In the genomic region with DNA sequence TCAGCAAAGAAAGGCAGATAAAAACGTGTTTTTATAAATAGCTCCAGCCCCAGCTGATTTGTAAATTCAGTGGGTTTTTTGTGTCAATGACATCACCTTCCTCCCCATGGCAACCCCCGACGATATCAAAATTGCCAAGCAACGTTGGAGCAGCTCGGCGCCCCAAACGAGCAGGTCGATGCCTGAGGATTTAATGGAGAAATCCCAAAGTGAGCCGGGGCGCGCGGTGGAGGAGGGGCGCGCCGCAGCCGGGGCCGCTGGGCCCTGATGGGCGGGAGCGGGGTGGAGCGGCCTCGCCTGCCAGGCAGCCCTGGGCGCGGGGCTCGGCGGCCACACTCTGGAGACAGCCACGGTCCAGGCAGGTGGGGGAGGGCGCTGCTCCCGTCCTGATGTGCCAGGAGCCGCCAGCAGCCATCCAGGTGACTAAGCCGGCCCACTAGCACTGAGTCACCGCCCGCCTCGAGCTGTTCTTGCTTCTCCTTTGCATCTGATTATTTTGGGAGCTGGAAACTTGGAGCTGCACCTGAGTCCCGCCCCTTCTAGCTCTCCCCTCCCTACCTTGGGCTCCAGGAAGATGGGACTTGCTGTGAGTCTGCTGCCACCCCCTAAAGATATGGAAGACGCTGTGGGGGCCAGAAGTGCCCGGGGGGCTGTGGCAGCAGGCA, we compare ENCODE assay signal across 8 cellular contexts. TPM values are rescaled to one million over a fixed set of nuclear protein-coding genes. Genes with fewer than 3 reads are reported as not detected.
A peak's percentile ranks its signal among the peaks of the same experiment; 100 is the strongest.
DNase-seq lines count a peak whose midpoint lies in the region; TF ChIP-seq lines count a peak whose summit lies in the region.

PAK6 (plus strand) TSS at position 137 of the 665 bp plus-strand sequence. CDS start 25,723 bp downstream, outside the sequence.

- peak; percentile 45 for DNase-seq in CD1c-positive myeloid dendritic cell (ENCODE audit: extremely low spot score)
- DNase-seq in HPDE6-E6E7 (ENCODE audit: extremely low spot score): peak; percentile 92
- peak; percentile 92 for DNase-seq in SK-N-SH
- peak; percentile 51 for DNase-seq in colonic mucosa
- DNase-seq in lower leg skin (ENCODE audit: low spot score in 2 of 2): peak; percentile 81 to 93
- peak; percentile 32 to 38 for DNase-seq in stimulated activated CD4-positive, alpha-beta T cell treated with anti-CD3 and anti-CD28 coated beads, Interleukin-4, amount 100 ng/mL, for 4 hours
- no peak for DNase-seq in DMS114 treated with DMSO at 0.1 percent for 48 hours (lab: John Stamatoyannopoulos, UW; ENCODE audit: unreplicated experiment)
- no peak for DNase-seq in DMS153 treated with DMSO at 0.1 percent for 48 hours (lab: John Stamatoyannopoulos, UW; ENCODE audit: unreplicated experiment)

- no peak within 1 kb of the TSS for H3K27ac ChIP-seq in SK-N-SH (ENCODE audit: low read depth in 2 of 2, low read length in 1 of 2)
- H3K27ac ChIP-seq in colonic mucosa: no peak within 1 kb of the TSS

- H3K9me3 ChIP-seq in SK-N-SH (no peaks in the 10 kb centered on the region), colonic mucosa (no peaks in the 10 kb centered on the region)

- H2AFZ ChIP-seq in SK-N-SH (ENCODE audit: low read depth): 0 out of 2 replicates have a peak within 1 kb of the TSS, but pooled peaks have one; percentile 38

- POLR2A ChIA-PET in SK-N-SH (lab: Yijun Ruan, JAX): interaction anchor here (0.6 to 1.8 kb wide), 4 partner anchors 8 to 167 kb away, joined by 3 to 5 read pairs (median 4); no protein-coding TSS in a partner anchor

- no peaks in the 10 kb centered on the region for H3K36me3 ChIP-seq in SK-N-SH (replicated peaks in 1 of 2; ENCODE audit: control insufficient read depth in 1 of 2, insufficient read depth in 2 of 2, low read length in 1 of 2)
- no peaks in the 10 kb centered on the region for H3K36me3 ChIP-seq in colonic mucosa

- no peaks in the 10 kb centered on the region for H3K9me2 ChIP-seq in SK-N-SH

- peaks cover 5% of the 10 kb centered on the region; the same call in 1 of the 2 replicates for H4K20me1 ChIP-seq in SK-N-SH (ENCODE audit: insufficient read depth)

- TF ChIP-seq POLR2A in lower leg skin (IDR thresholded peaks at IDR 0.05): no peak

- WGBS in SK-N-SH (ENCODE audit: low lambda C conversion rate): 13% methylated on average over 11 of the region's 36 CpGs
- 3 to 4% methylated on average over 29 to 35 of the region's 36 CpGs for WGBS in lower leg skin, 2 donors

- no peak for TF ChIP-seq CTCF in SK-N-SH (IDR thresholded peaks at IDR 0.05)
- TF ChIP-seq CTCF in colonic mucosa (IDR thresholded peaks at IDR 0.05): no peak
- no peak for TF ChIP-seq CTCF in lower leg skin (IDR thresholded peaks at IDR 0.05)

- H3K4me1 ChIP-seq in SK-N-SH (ENCODE audit: control insufficient read depth in 1 of 2, insufficient read depth in 2 of 2, low read depth in 1 of 2, low read length in 1 of 2) (peaks cover 5 to 24% of the 10 kb centered on the region in 2 experiments; a peak in 2 of 4 replicates), colonic mucosa (no peaks in the 10 kb centered on the region)

- peaks cover 5% of the 10 kb centered on the region; the same call in 1 of the 2 replicates for H3K27me3 ChIP-seq in SK-N-SH (ENCODE audit: insufficient read depth)
- H3K27me3 ChIP-seq in colonic mucosa: peaks cover 6% of the 10 kb centered on the region

- peaks cover 4% of the 10 kb centered on the region for H3F3A ChIP-seq in SK-N-SH (replicated peaks; ENCODE audit: insufficient read depth)

- CTCF ChIA-PET in SK-N-SH (lab: Yijun Ruan, JAX): interaction anchor here (0.9 to 34.5 kb wide), 14 partner anchors 9 to 553 kb away, joined by 3 to 720 read pairs (median 4); partner anchors contain the start of gene PLCB2

- H3K9ac ChIP-seq in SK-N-SH: 0 out of 2 replicates have a peak within 1 kb of the TSS, but pooled peaks have one; percentile 25
- peak within 1 kb of the TSS in 1 of 2 donors; percentile 24 for H3K9ac ChIP-seq in colonic mucosa (ENCODE audit: low read depth in 2 of 2, low read length in 2 of 2)

- no peaks in the 10 kb centered on the region for H3K79me2 ChIP-seq in SK-N-SH (ENCODE audit: insufficient read depth)

- TF ChIP-seq EP300 in SK-N-SH (IDR thresholded peaks at IDR 0.05; ENCODE audit: borderline replicate concordance in 1 of 2, low read depth in 1 of 2, low read length in 1 of 2): no peak

- intact Hi-C loops in colonic mucosa (cut with DNase I): no loop called here
- intact Hi-C loops in lower leg skin (cut with DNase I; ENCODE audit: low total_unique reads): no loop called here

- peak within 1 kb of the TSS; percentile 40 to 56 for H3K4me3 ChIP-seq in SK-N-SH (ENCODE audit: low read depth in 2 of 2, low read length in 1 of 2)
- H3K4me3 ChIP-seq in colonic mucosa: peak within 1 kb of the TSS; percentile 26
- peak within 1 kb of the TSS; percentile 21 for H3K4me3 ChIP-seq in lower leg skin (ENCODE audit: low read depth, poor library complexity, severe bottlenecking)

- H3K4me2 ChIP-seq in SK-N-SH: peak within 1 kb of the TSS; percentile 80

- TF ChIP-seq RAD21 in SK-N-SH (IDR thresholded peaks at IDR 0.05; ENCODE audit: low read length): no peak

TF ChIP-seq in SK-N-SH, 30 proteins besides CTCF, POLR2A, EP300 and RAD21:
- TF ChIP-seq, protein P1, sequence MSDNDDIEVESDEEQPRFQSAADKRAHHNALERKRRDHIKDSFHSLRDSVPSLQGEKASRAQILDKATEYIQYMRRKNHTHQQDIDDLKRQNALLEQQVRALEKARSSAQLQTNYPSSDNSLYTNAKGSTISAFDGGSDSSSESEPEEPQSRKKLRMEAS (IDR thresholded peaks at IDR 0.05; ENCODE audit: low read depth): no peak
- TF ChIP-seq RCOR1 (IDR thresholded peaks at IDR 0.05; ENCODE audit: low read length) (no peak), MXI1 (IDR thresholded peaks at IDR 0.05; ENCODE audit: low read depth, low read length) (peak; percentile 6; the same call in 1 of the 2 replicates), FOSL2 (IDR thresholded peaks at IDR 0.05; ENCODE audit: borderline replicate concordance, low read depth) (peak; percentile 55; the same call in 1 of the 2 replicates)

RNA-seq across cellular contexts. Expression of gene PAK6, which starts in this region (rescaled TPM):
- 0.07 and 0.16 TPM in 2 replicates for polyA plus RNA-seq in SK-N-SH (2012; rRNA removed)
- 0.06 and 0.07 TPM in 2 replicates for polyA plus RNA-seq in SK-N-SH (2012; cell fraction: cytosol; rRNA removed)
- polyA plus RNA-seq in SK-N-SH (2012; cell fraction: nucleus; rRNA removed): 0.11 and 0.12 TPM in 2 replicates
- total RNA-seq in colonic mucosa (10 to 100 TPM in 1 of 2 donors, 1 to 10 TPM in 1; 4.9 to 10.4 TPM), lower leg skin (10 to 100 TPM; 48.3 to 83.9 (median 70.4) TPM)

Comparison
In these comparisons a context has a peak if more than half of its experiments do, and no peak if none do; other contexts are left out.
1. RNA of gene PAK6 (total RNA-seq): 48.3 to 83.9 TPM in lower leg skin; 4.9 to 10.4 TPM in colonic mucosa; every median in the first group is over 4 times any median in the second.
2. Peak in DNase-seq, H3K4me3 ChIP-seq, H3K9ac ChIP-seq and H3K4me2 ChIP-seq in SK-N-SH; RNA of the gene not detected or under 1 TPM.
3. DNase-seq: peak in CD1c-positive myeloid dendritic cell (single experiment), HPDE6-E6E7 (single experiment), colonic mucosa (single experiment), lower leg skin (2 of 2) and stimulated activated CD4-positive, alpha-beta T cell treated with anti-CD3 and anti-CD28 coated beads, Interleukin-4, amount 100 ng/mL, for 4 hours (2 of 2); none in DMS114 treated with DMSO at 0.1 percent for 48 hours (single experiment) and DMS153 treated with DMSO at 0.1 percent for 48 hours (single experiment).
4. Peak in every context shown above with its lines, with median percentiles within 50 percentile points of each other: H3K4me3 ChIP-seq.